1 cellular context compared by ENCODE assay signal in genomic region chr1:37944091-37944763, GRCh38.
TF ChIP-seq lines count a peak whose summit lies in the region.

No MANE protein-coding gene starts in this region.

TF ChIP-seq in GM12878, 131 proteins besides CTCF, POLR2A, EP300 and RAD21:
- no peak for TF ChIP-seq TARDBP (IDR thresholded peaks at IDR 0.05; ENCODE audit: borderline replicate concordance)
- no peak for TF ChIP-seq FOXM1 (IDR thresholded peaks at IDR 0.05; ENCODE audit: low read depth, low read length)
- no peak for TF ChIP-seq CEBPZ (IDR thresholded peaks at IDR 0.05; ENCODE audit: low read depth, low read length)
- TF ChIP-seq RELA (IDR thresholded peaks at IDR 0.05; ENCODE audit: borderline replicate concordance, partially characterized antibody), result no peak
- TF ChIP-seq BCL11A (IDR thresholded peaks at IDR 0.05; ENCODE audit: low read depth, low read length), result no peak
- TF ChIP-seq IRF3 (IDR thresholded peaks at IDR 0.05), result no peak
- no peak for TF ChIP-seq TBL1XR1 (IDR thresholded peaks at IDR 0.05; ENCODE audit: low read depth, low read length)
- TF ChIP-seq E2F8 (IDR thresholded peaks at IDR 0.05; ENCODE audit: low read depth, partially characterized antibody), result no peak
- no peak for TF ChIP-seq HCFC1 (IDR thresholded peaks at IDR 0.05; ENCODE audit: low read length)
- TF ChIP-seq CREM (IDR thresholded peaks at IDR 0.05; ENCODE audit: low read depth), result no peak
- no peak for TF ChIP-seq HSF1 (IDR thresholded peaks at IDR 0.05; ENCODE audit: low read depth, low read length)
- TF ChIP-seq POLR2AphosphoS5 (IDR thresholded peaks at IDR 0.05; ENCODE audit: low read length), result no peak
- TF ChIP-seq HDGF (IDR thresholded peaks at IDR 0.05), result no peak
- no peak for TF ChIP-seq KLF5 (IDR thresholded peaks at IDR 0.05; ENCODE audit: partially characterized antibody)
- TF ChIP-seq TAF1 (IDR thresholded peaks at IDR 0.05; ENCODE audit: borderline replicate concordance, low read depth, low read length), result no peak
- TF ChIP-seq MYB (IDR thresholded peaks at IDR 0.05; ENCODE audit: borderline replicate concordance, low read depth, low read length), result no peak
- no peak for TF ChIP-seq RFX5 (IDR thresholded peaks at IDR 0.05; ENCODE audit: low read depth, low read length)
